ENCODE assay signal across 7 cellular contexts in the genomic region with DNA sequence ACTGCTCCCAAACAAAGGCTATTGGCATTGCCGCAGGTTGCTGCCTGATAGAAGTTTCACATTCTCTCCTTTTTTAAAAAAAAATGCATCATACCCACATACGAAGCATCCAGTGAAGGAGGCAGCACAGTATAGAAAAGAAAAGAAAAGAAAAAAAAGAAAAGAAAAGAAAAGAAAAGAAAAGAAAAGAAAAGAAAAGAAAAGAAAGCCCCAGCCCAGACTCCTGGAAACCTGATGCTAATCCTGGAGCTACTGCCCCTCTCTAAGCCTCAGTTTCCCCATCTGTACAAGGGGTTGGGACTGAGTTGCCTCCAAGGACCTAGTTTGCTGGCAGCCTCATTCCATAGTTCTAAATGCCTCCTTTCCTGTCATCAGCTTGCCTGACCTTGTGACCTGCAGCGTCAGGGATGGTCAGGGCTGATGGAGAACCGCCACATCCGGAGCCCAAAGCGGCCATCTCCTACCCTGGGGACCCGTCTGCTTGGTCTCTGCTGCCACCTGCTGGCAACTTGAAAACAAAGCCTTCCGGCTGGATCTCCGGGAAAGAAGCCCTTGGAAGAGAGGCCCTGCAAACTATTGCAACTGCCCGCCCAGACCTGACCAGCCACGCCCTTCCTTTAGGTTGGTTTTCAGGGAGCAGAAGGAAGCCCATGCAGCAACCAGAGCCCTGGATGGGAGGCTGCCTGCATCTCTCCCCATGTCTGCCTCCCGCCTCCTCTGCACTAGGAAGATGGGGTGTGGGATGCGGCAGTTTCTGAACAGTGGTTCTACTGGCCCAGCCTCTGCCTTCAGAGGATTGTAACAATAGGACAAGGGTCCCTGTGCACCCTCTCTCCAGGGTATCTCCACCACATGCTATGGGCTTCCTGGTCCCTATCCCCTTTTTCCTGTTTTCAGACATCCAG. TPM values are rescaled to one million over a fixed set of nuclear protein-coding genes. Genes with fewer than 3 reads are reported as not detected.
DNase-seq lines count a peak whose midpoint lies in the region; ATAC-seq, FAIRE-seq and TF ChIP-seq lines count a peak whose summit lies in the region.

No MANE protein-coding gene starts in this region.

- intact Hi-C loops in GM12878 (cut with micrococcal nuclease; ENCODE audit: unreplicated experiment): loop anchor here (5.0 kb wide), 1 partner anchor 715 kb away; no protein-coding TSS in a partner anchor

- no peaks in the 10 kb centered on the region for H3K9me3 ChIP-seq in GM12878 (replicated peaks; ENCODE audit: control insufficient read depth, insufficient read depth, low read length)

- no peak overlapping the region for H3K27ac ChIP-seq in GM12878 (ENCODE audit: control insufficient read depth, insufficient read depth)

- no peak overlapping the region for H3K9ac ChIP-seq in GM12878 (ENCODE audit: control insufficient read depth, insufficient read depth, low read length)

- peak; percentile 96 for ATAC-seq in GM12878
- no peak for ATAC-seq in HG03378 (IDR thresholded peaks at IDR 0.05; ENCODE audit: unreplicated experiment)

- no peaks in the 10 kb centered on the region for H3K36me3 ChIP-seq in GM12878 (ENCODE audit: control insufficient read depth in 2 of 2, insufficient read depth in 2 of 2, low read length in 1 of 2)

- RAD21 ChIA-PET in GM12878 (lab: Charles Lee; ENCODE audit: unreplicated experiment): interaction anchor here (0.7 to 1.3 kb wide), 3 partner anchors 14 to 835 kb away, joined by 3 to 5 read pairs (median 4); no protein-coding TSS in a partner anchor

- peak; percentile 94 for TF ChIP-seq RAD21 in GM12878 (IDR thresholded peaks at IDR 0.05; ENCODE audit: insufficient read depth, low read depth, low read length)

- WGBS in GM12878 (ENCODE audit: insufficient coverage, insufficient replicate concordance, low lambda C conversion rate, missing lambda C conversion rate): 19% methylated on average over 13 of the region's 13 CpGs

- peak; percentile 11 for FAIRE-seq in TTC549 (lab: Jason Lieb, UNC)
- FAIRE-seq in GM12878 (lab: Jason Lieb, UNC): peak; percentile 83

- no peak for TF ChIP-seq EP300 in GM12878 (IDR thresholded peaks at IDR 0.05; ENCODE audit: borderline replicate concordance in 1 of 2, control insufficient read depth in 1 of 2, low read depth in 2 of 2, low read length in 2 of 2)

- in situ Hi-C loops in GM12878 (cut with MboI): loop anchor here (5.0 to 25.0 kb wide), 2 partner anchors 710 to 835 kb away; no protein-coding TSS in a partner anchor

- DNase-seq in NCI-H187 (lab: John Stamatoyannopoulos, UW) (peak; percentile 12 to 15), GM12878 (ENCODE audit: low read depth, low spot score) (no peak), iPS-NIHi11 (ENCODE audit: low spot score) (peak; percentile 91)
- DNase-seq in stimulated activated CD4-positive, alpha-beta T cell treated with anti-CD3 and anti-CD28 coated beads, Interleukin-12 subunit alpha, Interleukin-12 subunit beta, amount 100 ng/mL, for 48 hours (ENCODE audit: low read depth in 2 of 3, low spot score in 1 of 3): peak; percentile 55 to 72 (median 71)

- no peak overlapping the region for H3K4me2 ChIP-seq in GM12878 (ENCODE audit: control insufficient read depth, insufficient read depth)

- H3K27me3 ChIP-seq in GM12878 (replicated peaks in 1 of 2; ENCODE audit: control insufficient read depth in 2 of 2, insufficient read depth in 2 of 2, low read length in 1 of 2): no peaks in the 10 kb centered on the region; a peak in 2 of 4 replicates

- no peaks in the 10 kb centered on the region for H4K20me1 ChIP-seq in GM12878 (ENCODE audit: control insufficient read depth, insufficient read depth)

- no peak for TF ChIP-seq POLR2A in GM12878 (IDR thresholded peaks at IDR 0.05; ENCODE audit: low read depth, low read length)

- POLR2A ChIA-PET in GM12878 (lab: Charles Lee): no interaction called here

- H2AFZ ChIP-seq in GM12878 (ENCODE audit: control insufficient read depth, low read depth, low read length): no peak overlapping the region

- CTCF ChIA-PET in GM12878 (lab: Yijun Ruan, JAX): interaction anchor here (0.6 to 2.6 kb wide), 7 partner anchors 12 to 838 kb away, joined by 3 to 9 read pairs (median 4); a partner anchor contains a TSS

- BruUV-seq in GM12878 (replicated peaks; lab: Mats Ljungman, UMichigan): no TSS peak

- TF ChIP-seq CTCF in GM12873 (IDR thresholded peaks at IDR 0.05; ENCODE audit: insufficient read depth, low read depth, low read length, missing control alignments) (peak; percentile 89), GM12878 (IDR thresholded peaks at IDR 0.05 in 2 of 3, conservative IDR thresholded peaks at IDR 0.05 in 1 of 3; ENCODE audit: control insufficient read depth in 2 of 3, extremely low read depth in 1 of 3, insufficient read depth in 1 of 3, low read depth in 3 of 3, low read length in 3 of 3) (peak; percentile 75 to 92 (median 83))

- H3K4me3 ChIP-seq in GM12878: no peak overlapping the region

- H3K79me2 ChIP-seq in GM12878 (ENCODE audit: control insufficient read depth, insufficient read depth, low read length): no peaks in the 10 kb centered on the region

- SMC1A ChIA-PET in GM12878 (lab: Charles Lee; ENCODE audit: uncharacterized antibody, unreplicated experiment): interaction anchor here (0.6 to 1.4 kb wide), 4 partner anchors 14 to 928 kb away, joined by 3 to 4 read pairs (median 4); no protein-coding TSS in a partner anchor

- H3K4me1 ChIP-seq in GM12878 (ENCODE audit: control insufficient read depth, insufficient read depth, low read length): peaks cover 1% of the 10 kb centered on the region

TF ChIP-seq in GM12878, 131 proteins besides CTCF, POLR2A, EP300 and RAD21:
- TF ChIP-seq SRF (IDR thresholded peaks at IDR 0.05; ENCODE audit: low read depth in 2 of 2, low read length in 2 of 2) (peak in 1 of 2 experiments; percentile 44; a peak in 1 of 4 replicates), IKZF1 (conservative IDR thresholded peaks at IDR 0.05) (peak; percentile 44; the same call in 1 of the 2 replicates), JUNB (IDR thresholded peaks at IDR 0.05) (no peak), NR2F1 (conservative IDR thresholded peaks at IDR 0.05) (peak; percentile 89), RELA (IDR thresholded peaks at IDR 0.05; ENCODE audit: borderline replicate concordance, partially characterized antibody) (peak; percentile 24), SMC3 (IDR thresholded peaks at IDR 0.05; ENCODE audit: borderline replicate concordance, low read length) (peak; percentile 85), NR2C2 (IDR thresholded peaks at IDR 0.05; ENCODE audit: borderline replicate concordance, control insufficient read depth, insufficient read length, low read depth) (no peak), RB1 (IDR thresholded peaks at IDR 0.05; ENCODE audit: borderline replicate concordance) (0 out of 2 replicates have a peak, but pooled peaks have one; percentile 40), YY1 (IDR thresholded peaks at IDR 0.05; ENCODE audit: low read depth, low read length) (peak; percentile 91), HDAC6 (IDR thresholded peaks at IDR 0.05; ENCODE audit: unreplicated experiment) (no peak), RFX5 (IDR thresholded peaks at IDR 0.05; ENCODE audit: low read depth, low read length) (no peak)
- TF ChIP-seq, protein P1, sequence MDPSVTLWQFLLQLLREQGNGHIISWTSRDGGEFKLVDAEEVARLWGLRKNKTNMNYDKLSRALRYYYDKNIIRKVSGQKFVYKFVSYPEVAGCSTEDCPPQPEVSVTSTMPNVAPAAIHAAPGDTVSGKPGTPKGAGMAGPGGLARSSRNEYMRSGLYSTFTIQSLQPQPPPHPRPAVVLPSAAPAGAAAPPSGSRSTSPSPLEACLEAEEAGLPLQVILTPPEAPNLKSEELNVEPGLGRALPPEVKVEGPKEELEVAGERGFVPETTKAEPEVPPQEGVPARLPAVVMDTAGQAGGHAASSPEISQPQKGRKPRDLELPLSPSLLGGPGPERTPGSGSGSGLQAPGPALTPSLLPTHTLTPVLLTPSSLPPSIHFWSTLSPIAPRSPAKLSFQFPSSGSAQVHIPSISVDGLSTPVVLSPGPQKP (IDR thresholded peaks at IDR 0.05; ENCODE audit: low read depth, low read length): peak; percentile 50; the same call in 1 of the 2 replicates

RNA-seq across cellular contexts. Expression of a gene that starts 13.0 kb away (rescaled TPM):
- not detected in 2 replicates for total RNA-seq in GM12878 (2013; cell fraction: nucleolus; rRNA removed)
- 0.16 TPM in 1 of 2 replicates, not detected in the other for total RNA-seq in GM12878 (2014; rRNA removed)
- total RNA-seq in GM12878 (2014; rRNA removed; fragmentation: Illumina TruSeq; extraction: Trizol): not detected in 2 replicates
- total RNA-seq in GM12878 (2021): not detected in 2 replicates
- polyA plus RNA-seq in GM12878 (2011; ENCODE audit: low read depth): not detected
- not detected in 2 replicates for polyA plus RNA-seq in GM12878 (2011; rRNA removed)
- polyA plus RNA-seq in GM12878 (2011; cell fraction: cytosol; rRNA removed): not detected in 2 replicates
- not detected in 2 replicates for polyA plus RNA-seq in GM12878 (2011; cell fraction: nucleus; rRNA removed)
- polyA plus RNA-seq in GM12878 (2012): not detected in 2 replicates
- not detected in 2 replicates for polyA plus RNA-seq in GM12878 (2014; fragmentation: Illumina TruSeq; extraction: Trizol)
- not detected for polyA plus RNA-seq in GM12878 (2014; fragmentation: Nextera tagmentation; extraction: Ambion mirVana)
- polyA plus RNA-seq in GM12878 (2014; rRNA removed): not detected in 2 replicates
- not detected for polyA plus RNA-seq in GM12878 (2016; fragmentation: Nextera tagmentation; extraction: Ambion mirVana)
- polyA minus RNA-seq in GM12878 (2011; rRNA and poly(A)+ RNA removed): not detected in 2 replicates
- polyA minus RNA-seq in GM12878 (2011; cell fraction: cytosol; rRNA and poly(A)+ RNA removed): not detected in 2 replicates
- polyA minus RNA-seq in GM12878 (2011; cell fraction: nucleus; rRNA and poly(A)+ RNA removed): not detected in 2 replicates

RNA-seq across cellular contexts. Expression of a gene that starts 22.3 kb away (rescaled TPM):
- total RNA-seq in GM12878 (2013; cell fraction: nucleolus; rRNA removed): 5.5 and 5.7 TPM in 2 replicates
- total RNA-seq in GM12878 (2014; rRNA removed) (31.9 and 33.8 TPM in 2 replicates), GM12878 (2014; rRNA removed; fragmentation: Illumina TruSeq; extraction: Trizol) (17.6 and 17.9 TPM in 2 replicates), GM12878 (2021) (30.0 and 31.2 TPM in 2 replicates)
- polyA plus RNA-seq in GM12878 (2011; ENCODE audit: low read depth): 4.7 TPM
- polyA plus RNA-seq in GM12878 (2011; rRNA removed) (2.9 and 3.6 TPM in 2 replicates), GM12878 (2014; fragmentation: Illumina TruSeq; extraction: Trizol) (16.5 and 19.2 TPM in 2 replicates), GM12878 (2014; fragmentation: Nextera tagmentation; extraction: Ambion mirVana) (10 to 100 TPM in 1 of 2 experiments, 1 to 10 TPM in 1; 2.8 to 12.1 TPM), GM12878 (2014; rRNA removed) (35.8 and 41.1 TPM in 2 replicates), GM12878 (2016; fragmentation: Nextera tagmentation; extraction: Ambion mirVana) (10 to 100 TPM; 31.4 to 33.3 TPM)
- polyA plus RNA-seq in GM12878 (2011; cell fraction: cytosol; rRNA removed): 3.9 and 6.6 TPM in 2 replicates
- polyA plus RNA-seq in GM12878 (2011; cell fraction: nucleus; rRNA removed): 6.9 and 8.3 TPM in 2 replicates
- 8.4 and 10.6 TPM in 2 replicates for polyA plus RNA-seq in GM12878 (2012)
- polyA minus RNA-seq in GM12878 (2011; rRNA and poly(A)+ RNA removed): 0.88 and 2.7 TPM in 2 replicates
- polyA minus RNA-seq in GM12878 (2011; cell fraction: cytosol; rRNA and poly(A)+ RNA removed): 1.8 and 1.9 TPM in 2 replicates
- polyA minus RNA-seq in GM12878 (2011; cell fraction: nucleus; rRNA and poly(A)+ RNA removed): 1.6 and 2.5 TPM in 2 replicates
